1 cellular context compared by ENCODE assay signal in genomic region chr5:178232124-178232919, GRCh38.
A peak's percentile ranks its signal among the peaks of the same experiment; 100 is the strongest.
TF ChIP-seq lines count a peak whose summit lies in the region.

Gene PHYKPL, minus strand, starts transcription at chr5:178232802. Its CDS starts 252 bp downstream, at chr5:178232550.

TF ChIP-seq in K562, 482 proteins besides CTCF, POLR2A, EP300 and RAD21 (continued from another document and continues in another):
- TF ChIP-seq PML (IDR thresholded peaks at IDR 0.05; ENCODE audit: low read length): no peak
- TF ChIP-seq CREB3 (tag; conservative IDR thresholded peaks at IDR 0.05; ENCODE audit: low read depth): no peak
- no peak for TF ChIP-seq ZNF124 (CRISPR knock-in tag; IDR thresholded peaks at IDR 0.05)
- no peak for TF ChIP-seq ZNF263 (CRISPR knock-in tag; IDR thresholded peaks at IDR 0.05; ENCODE audit: borderline replicate concordance)
- TF ChIP-seq HDAC1 (IDR thresholded peaks at IDR 0.05): no peak
- TF ChIP-seq ELF1 (tag; IDR thresholded peaks at IDR 0.05): peak; percentile 86
- TF ChIP-seq RFX5 (IDR thresholded peaks at IDR 0.05; ENCODE audit: low read depth, low read length): no peak
- TF ChIP-seq ZNF146 (CRISPR knock-in tag; IDR thresholded peaks at IDR 0.05; ENCODE audit: unreplicated experiment): no peak
- TF ChIP-seq THRA (IDR thresholded peaks at IDR 0.05): no peak
- no peak for TF ChIP-seq CBFB (CRISPR knock-in tag; IDR thresholded peaks at IDR 0.05)
- no peak for TF ChIP-seq SOX6 (IDR thresholded peaks at IDR 0.05)
- no peak for TF ChIP-seq ZFP91 (CRISPR knock-in tag; IDR thresholded peaks at IDR 0.05)
- TF ChIP-seq U2AF2 (optimal IDR thresholded peaks at IDR 0.05; ENCODE audit: low read depth, low read length): no peak
- peak; percentile 84 for TF ChIP-seq U2AF1 (optimal IDR thresholded peaks at IDR 0.05; ENCODE audit: low read depth, low read length)
- no peak for TF ChIP-seq HLTF (IDR thresholded peaks at IDR 0.05)
- TF ChIP-seq ZBTB33 (CRISPR knock-in tag; IDR thresholded peaks at IDR 0.05): no peak
- no peak for TF ChIP-seq ZEB2 (IDR thresholded peaks at IDR 0.05)
- TF ChIP-seq NCOR1 (IDR thresholded peaks at IDR 0.05): no peak
- TF ChIP-seq ZNF511 (CRISPR knock-in tag; IDR thresholded peaks at IDR 0.05): no peak; the same call in 1 of the 2 replicates
- no peak for TF ChIP-seq ZNF507 (tag; conservative IDR thresholded peaks at IDR 0.05)
- TF ChIP-seq NELFE (IDR thresholded peaks at IDR 0.05; ENCODE audit: insufficient read depth, insufficient read length): no peak
- TF ChIP-seq ATF3 (IDR thresholded peaks at IDR 0.05): no peak
- no peak for TF ChIP-seq ATF3 (CRISPR knock-in tag; conservative IDR thresholded peaks at IDR 0.05)
- 0 out of 2 replicates have a peak, but pooled peaks have one; percentile 36 for TF ChIP-seq RB1 (IDR thresholded peaks at IDR 0.05; ENCODE audit: low read depth)
- TF ChIP-seq FOS (IDR thresholded peaks at IDR 0.05; ENCODE audit: extremely low read depth, insufficient read length): no peak
- peak; percentile 13 to 44; a peak in 2 of 4 replicates for TF ChIP-seq MAZ (CRISPR knock-in tag; conservative IDR thresholded peaks at IDR 0.05 in 1 of 2, IDR thresholded peaks at IDR 0.05 in 1 of 2)
- TF ChIP-seq SMARCB1 (IDR thresholded peaks at IDR 0.05; ENCODE audit: insufficient read length, low read depth): no peak
- TF ChIP-seq ZFPM2 (CRISPR knock-in tag; IDR thresholded peaks at IDR 0.05): no peak
- no peak for TF ChIP-seq CHD4 (IDR thresholded peaks at IDR 0.05; ENCODE audit: insufficient read depth, insufficient replicate concordance, low read depth, low read length, poor library complexity, severe bottlenecking)
- peak; percentile 30 for TF ChIP-seq FUS (optimal IDR thresholded peaks at IDR 0.05; ENCODE audit: low read depth, low read length)
- TF ChIP-seq RBBP5 (IDR thresholded peaks at IDR 0.05; ENCODE audit: borderline replicate concordance, insufficient read depth, low read length, poor library complexity, severe bottlenecking): peak; percentile 71
- TF ChIP-seq CHAMP1 (IDR thresholded peaks at IDR 0.05): no peak
- no peak for TF ChIP-seq ZNF253 (CRISPR knock-in tag; conservative IDR thresholded peaks at IDR 0.05)
- TF ChIP-seq ZNF551 (CRISPR knock-in tag; IDR thresholded peaks at IDR 0.05): no peak
- no peak for TF ChIP-seq RBM34 (IDR thresholded peaks at IDR 0.05; ENCODE audit: borderline replicate concordance, insufficient read depth, low read length)
- no peak for TF ChIP-seq POLR2AphosphoS2 (IDR thresholded peaks at IDR 0.05; ENCODE audit: low read length)
- no peak for TF ChIP-seq STAT5A (IDR thresholded peaks at IDR 0.05; ENCODE audit: borderline replicate concordance, low read length)
- no peak for TF ChIP-seq ILF3 (IDR thresholded peaks at IDR 0.05; ENCODE audit: borderline replicate concordance)
- TF ChIP-seq ZNF407 (IDR thresholded peaks at IDR 0.05; ENCODE audit: low read depth): no peak
- no peak for TF ChIP-seq HNRNPH1 (optimal IDR thresholded peaks at IDR 0.05; ENCODE audit: low read depth, low read length)
- peak; percentile 84 for TF ChIP-seq POLR2G (IDR thresholded peaks at IDR 0.05; ENCODE audit: low read depth, low read length)
- no peak for TF ChIP-seq MLLT1 (IDR thresholded peaks at IDR 0.05)
- no peak for TF ChIP-seq PTTG1 (tag; IDR thresholded peaks at IDR 0.05; ENCODE audit: low read depth)
- peak in 2 of 3 experiments; percentile 58 to 73 for TF ChIP-seq YY1 (IDR thresholded peaks at IDR 0.05; ENCODE audit: borderline replicate concordance in 1 of 3, control insufficient read depth in 1 of 3, extremely low read depth in 1 of 3, insufficient read depth in 3 of 3, insufficient read length in 1 of 3, insufficient replicate concordance in 2 of 3, low read depth in 1 of 3, low read length in 2 of 3)
